27 cellular contexts compared by ENCODE assay signal in genomic region chrX:150052226-150052625, GRCh38.
"Had no signal": no experiment of that assay in that cellular context is flagged by ENCODE, and none has a peak within 500 bp of the region (broad histone marks: within the 10 kb centered on the region; RNA-seq: fewer than 3 reads in every experiment).

No MANE protein-coding gene starts in this region.

- H3K9me3 ChIP-seq: left lung, lower lobe of right lung, ovary, right atrium auricular region, right lobe of liver, tibial nerve, vagina had no signal

- H3K36me3 ChIP-seq: left lung, lower lobe of right lung, ovary, right atrium auricular region, right lobe of liver, tibial nerve, vagina had no signal

- DNase-seq: hypothalamus; immature natural killer cell; kidney; left colon; left lung; lower lobe of right lung; mesendoderm; naive B cell; natural killer cell; ovary; right lobe of liver; stimulated activated CD4-positive, alpha-beta T cell treated with anti-CD3 and anti-CD28 coated beads, Interleukin-1b, Interleukin-23, amount 100 ng/mL, for 48 hours; stimulated activated CD4-positive, alpha-beta T cell treated with anti-CD3 and anti-CD28 coated beads, Interleukin-2, amount 100 ng/mL, for 48 hours; stimulated activated CD4-positive, alpha-beta T cell treated with anti-CD3 and anti-CD28 coated beads, Interleukin-4, amount 100 ng/mL, for 4 hours; stimulated activated CD8-positive, alpha-beta memory T cell treated with anti-CD3 and anti-CD28 coated beads, Interleukin-4, amount 100 ng/mL, for 48 hours; stimulated activated naive CD4-positive, alpha-beta T cell treated with Interleukin-2 at 50 U/mL for 16 hours; stimulated activated naive CD8-positive, alpha-beta T cell treated with anti-CD3 and anti-CD28 coated beads, Interleukin-15, amount 100 ng/mL, for 72 hours; substantia nigra had no signal

- H3K4me3 Mint-ChIP-seq: immature natural killer cell; mesothelial cell of epicardium; naive B cell; natural killer cell; stimulated activated memory B cell treated with anti-CD40 and anti-IgM and Interleukin-4, amounts not matched to agents 10 μg/mL and 1 μg/mL and 100 μg/mL, for 72 hours; stimulated activated naive CD8-positive, alpha-beta T cell treated with anti-CD3 and anti-CD28 coated beads, Interleukin-15, amount 100 ng/mL, for 72 hours; type B pancreatic cell had no signal

- H3K4me3 ChIP-seq: left lung, lower lobe of right lung, ovary, right atrium auricular region, right lobe of liver, smooth muscle cell, tibial nerve, vagina had no signal

- H3K9me3 Mint-ChIP-seq: immature natural killer cell; naive B cell; natural killer cell; stimulated activated memory B cell treated with anti-CD40 and anti-IgM and Interleukin-4, amounts not matched to agents 10 μg/mL and 1 μg/mL and 100 μg/mL, for 72 hours; stimulated activated naive CD8-positive, alpha-beta T cell treated with anti-CD3 and anti-CD28 coated beads, Interleukin-15, amount 100 ng/mL, for 72 hours; type B pancreatic cell had no signal

- H3K27ac ChIP-seq: left lung, lower lobe of right lung, ovary, right atrium auricular region, right lobe of liver, tibial nerve, vagina had no signal

- H3K27me3 ChIP-seq: left lung, ovary, right atrium auricular region, right lobe of liver, tibial nerve, vagina had no signal

- H3K27me3 Mint-ChIP-seq: progenitor cell of endocrine pancreas, type B pancreatic cell had no signal

- ATAC-seq: left colon; left lung; lower lobe of right lung; natural killer cell; right lobe of liver; stimulated activated memory B cell treated with anti-CD40 and anti-IgM and Interleukin-4, amounts not matched to agents 10 μg/mL and 1 μg/mL and 100 μg/mL, for 72 hours; stimulated activated naive CD8-positive, alpha-beta T cell treated with anti-CD3 and anti-CD28 coated beads, Interleukin-15, amount 100 ng/mL, for 72 hours had no signal

- H3K4me2 ChIP-seq: smooth muscle cell had no signal

- H3K27ac Mint-ChIP-seq: immature natural killer cell; mesothelial cell of epicardium; naive B cell; natural killer cell; progenitor cell of endocrine pancreas; stimulated activated memory B cell treated with anti-CD40 and anti-IgM and Interleukin-4, amounts not matched to agents 10 μg/mL and 1 μg/mL and 100 μg/mL, for 72 hours; stimulated activated naive CD8-positive, alpha-beta T cell treated with anti-CD3 and anti-CD28 coated beads, Interleukin-15, amount 100 ng/mL, for 72 hours; type B pancreatic cell had no signal

- H3K36me3 Mint-ChIP-seq: immature natural killer cell; mesothelial cell of epicardium; naive B cell; natural killer cell; stimulated activated memory B cell treated with anti-CD40 and anti-IgM and Interleukin-4, amounts not matched to agents 10 μg/mL and 1 μg/mL and 100 μg/mL, for 72 hours; type B pancreatic cell had no signal

- FAIRE-seq: islet of Langerhans, kidney had no signal

- H3K4me1 ChIP-seq: left lung, lower lobe of right lung, right atrium auricular region, right lobe of liver, tibial nerve, vagina had no signal

- H3K4me1 Mint-ChIP-seq: immature natural killer cell; mesothelial cell of epicardium; naive B cell; natural killer cell; stimulated activated memory B cell treated with anti-CD40 and anti-IgM and Interleukin-4, amounts not matched to agents 10 μg/mL and 1 μg/mL and 100 μg/mL, for 72 hours; stimulated activated naive CD8-positive, alpha-beta T cell treated with anti-CD3 and anti-CD28 coated beads, Interleukin-15, amount 100 ng/mL, for 72 hours had no signal
